Comparison of ENCODE assay signal across 1 cellular context in the genomic region with DNA sequence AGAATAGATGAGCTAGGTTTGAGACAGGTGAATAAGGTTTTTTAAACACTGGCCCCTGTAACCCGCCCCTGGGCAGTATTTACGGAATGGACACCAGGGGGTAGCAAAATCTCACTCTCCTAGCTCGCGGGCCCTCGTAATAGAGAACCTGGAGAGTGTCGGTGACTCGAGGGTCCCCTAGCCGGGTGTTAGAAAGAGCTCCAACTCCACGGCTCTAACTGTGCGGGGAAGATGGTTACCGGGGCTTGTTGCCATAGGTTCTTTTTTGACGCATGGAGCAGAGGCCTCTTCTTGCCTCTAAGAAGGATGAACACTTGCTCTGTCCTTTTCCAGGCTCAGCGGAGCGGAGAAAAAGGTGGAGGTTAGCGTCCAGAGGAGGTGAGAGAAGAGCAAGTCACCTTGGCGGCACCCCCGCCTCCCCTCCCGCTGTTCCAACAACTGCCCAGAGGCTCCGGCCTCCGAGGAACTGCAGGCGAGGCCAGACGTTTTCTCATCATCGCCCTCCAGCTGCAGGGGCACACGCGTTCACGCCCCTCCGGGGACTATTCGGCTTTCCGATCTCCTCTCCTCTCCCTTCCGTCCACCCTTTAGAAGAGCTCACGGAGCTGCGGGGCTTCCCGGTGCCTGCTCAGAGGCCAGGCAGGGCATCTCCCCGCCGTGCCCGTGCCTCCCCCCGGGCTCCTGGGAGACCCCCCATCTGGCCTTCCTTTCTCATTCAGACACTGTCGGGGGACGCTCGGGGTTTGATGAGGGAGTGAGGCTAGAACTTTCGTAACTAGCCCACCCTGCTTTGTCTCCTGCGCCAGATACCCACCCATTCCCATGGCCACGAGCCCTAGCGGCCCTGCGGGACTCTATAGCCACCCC.
TF ChIP-seq lines count a peak whose summit lies in the region.

No MANE protein-coding gene starts in this region.

TF ChIP-seq in HepG2, 621 proteins besides CTCF, POLR2A, EP300 and RAD21 (continued from another document and continues in another):
- no peak for TF ChIP-seq LBX2 (CRISPR knock-in tag; IDR thresholded peaks at IDR 0.05; ENCODE audit: borderline replicate concordance)
- no peak for TF ChIP-seq ZHX1 (CRISPR knock-in tag; IDR thresholded peaks at IDR 0.05; ENCODE audit: low read depth)
- no peak for TF ChIP-seq HNF4G (IDR thresholded peaks at IDR 0.05; ENCODE audit: borderline replicate concordance, low read depth, low read length)
- no peak for TF ChIP-seq HNF4G (CRISPR knock-in tag; IDR thresholded peaks at IDR 0.05; ENCODE audit: borderline replicate concordance, low read depth)
- TF ChIP-seq DNMT1 (CRISPR knock-in tag; IDR thresholded peaks at IDR 0.05), result no peak
- no peak for TF ChIP-seq ZNF335 (CRISPR knock-in tag; IDR thresholded peaks at IDR 0.05)
- TF ChIP-seq ZNF280D (CRISPR knock-in tag; IDR thresholded peaks at IDR 0.05), result no peak; the same call in 1 of the 2 replicates
- TF ChIP-seq NR2C2 (CRISPR knock-in tag; IDR thresholded peaks at IDR 0.05; ENCODE audit: borderline replicate concordance), result no peak
- TF ChIP-seq, protein P1, sequence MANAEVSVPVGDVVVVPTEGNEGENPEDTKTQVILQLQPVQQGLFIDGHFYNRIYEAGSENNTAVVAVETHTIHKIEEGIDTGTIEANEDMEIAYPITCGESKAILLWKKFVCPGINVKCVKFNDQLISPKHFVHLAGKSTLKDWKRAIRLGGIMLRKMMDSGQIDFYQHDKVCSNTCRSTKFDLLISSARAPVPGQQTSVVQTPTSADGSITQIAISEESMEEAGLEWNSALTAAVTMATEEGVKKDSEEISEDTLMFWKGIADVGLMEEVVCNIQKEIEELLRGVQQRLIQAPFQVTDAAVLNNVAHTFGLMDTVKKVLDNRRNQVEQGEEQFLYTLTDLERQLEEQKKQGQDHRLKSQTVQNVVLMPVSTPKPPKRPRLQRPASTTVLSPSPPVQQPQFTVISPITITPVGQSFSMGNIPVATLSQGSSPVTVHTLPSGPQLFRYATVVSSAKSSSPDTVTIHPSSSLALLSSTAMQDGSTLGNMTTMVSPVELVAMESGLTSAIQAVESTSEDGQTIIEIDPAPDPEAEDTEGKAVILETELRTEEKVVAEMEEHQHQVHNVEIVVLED (CRISPR knock-in tag; IDR thresholded peaks at IDR 0.05; ENCODE audit: borderline replicate concordance), result peak; percentile 47; the same call in 1 of the 2 replicates
- peak; percentile 45; the same call in 1 of the 2 replicates for TF ChIP-seq ZNF598 (CRISPR knock-in tag; IDR thresholded peaks at IDR 0.05; ENCODE audit: borderline replicate concordance)
- TF ChIP-seq ZNF441 (CRISPR knock-in tag; IDR thresholded peaks at IDR 0.05; ENCODE audit: borderline replicate concordance), result no peak
- TF ChIP-seq KDM2A (CRISPR knock-in tag; IDR thresholded peaks at IDR 0.05; ENCODE audit: borderline replicate concordance, low read depth), result peak; percentile 43; the same call in 1 of the 2 replicates
- TF ChIP-seq STAT6 (CRISPR knock-in tag; IDR thresholded peaks at IDR 0.05; ENCODE audit: borderline replicate concordance), result no peak
- TF ChIP-seq KDM1A (CRISPR knock-in tag; IDR thresholded peaks at IDR 0.05), result no peak
- TF ChIP-seq ZNF354B (CRISPR knock-in tag; IDR thresholded peaks at IDR 0.05), result no peak
- TF ChIP-seq HMG20B (CRISPR knock-in tag; conservative IDR thresholded peaks at IDR 0.05), result no peak
- no peak for TF ChIP-seq HIVEP1 (CRISPR knock-in tag; IDR thresholded peaks at IDR 0.05)
- TF ChIP-seq SIN3A (IDR thresholded peaks at IDR 0.05; ENCODE audit: borderline replicate concordance, low read depth, low read length), result 0 out of 2 replicates have a peak, but pooled peaks have one; percentile 4
- no peak for TF ChIP-seq SP2 (CRISPR knock-in tag; IDR thresholded peaks at IDR 0.05)
- TF ChIP-seq KMT2A (CRISPR knock-in tag; IDR thresholded peaks at IDR 0.05), result 0 out of 2 replicates have a peak, but pooled peaks have one; percentile 55
- TF ChIP-seq ZNF33B (CRISPR knock-in tag; IDR thresholded peaks at IDR 0.05), result peak; percentile 71; the same call in 1 of the 2 replicates
- TF ChIP-seq SUZ12 (IDR thresholded peaks at IDR 0.05; ENCODE audit: low read depth, low read length), result no peak
- TF ChIP-seq TAF1 (CRISPR knock-in tag; IDR thresholded peaks at IDR 0.05), result 0 out of 2 replicates have a peak, but pooled peaks have one; percentile 22
- no peak for TF ChIP-seq GATA4 (IDR thresholded peaks at IDR 0.05; ENCODE audit: borderline replicate concordance, low read depth)
- TF ChIP-seq STAT5B (CRISPR knock-in tag; IDR thresholded peaks at IDR 0.05), result no peak
- TF ChIP-seq MTA3 (CRISPR knock-in tag; IDR thresholded peaks at IDR 0.05), result no peak
- TF ChIP-seq RARA (CRISPR knock-in tag; IDR thresholded peaks at IDR 0.05), result peak; percentile 28; the same call in 1 of the 2 replicates
- no peak for TF ChIP-seq ZNF672 (CRISPR knock-in tag; IDR thresholded peaks at IDR 0.05)
- TF ChIP-seq, protein P2, sequence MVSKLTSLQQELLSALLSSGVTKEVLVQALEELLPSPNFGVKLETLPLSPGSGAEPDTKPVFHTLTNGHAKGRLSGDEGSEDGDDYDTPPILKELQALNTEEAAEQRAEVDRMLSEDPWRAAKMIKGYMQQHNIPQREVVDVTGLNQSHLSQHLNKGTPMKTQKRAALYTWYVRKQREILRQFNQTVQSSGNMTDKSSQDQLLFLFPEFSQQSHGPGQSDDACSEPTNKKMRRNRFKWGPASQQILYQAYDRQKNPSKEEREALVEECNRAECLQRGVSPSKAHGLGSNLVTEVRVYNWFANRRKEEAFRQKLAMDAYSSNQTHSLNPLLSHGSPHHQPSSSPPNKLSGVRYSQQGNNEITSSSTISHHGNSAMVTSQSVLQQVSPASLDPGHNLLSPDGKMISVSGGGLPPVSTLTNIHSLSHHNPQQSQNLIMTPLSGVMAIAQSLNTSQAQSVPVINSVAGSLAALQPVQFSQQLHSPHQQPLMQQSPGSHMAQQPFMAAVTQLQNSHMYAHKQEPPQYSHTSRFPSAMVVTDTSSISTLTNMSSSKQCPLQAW (CRISPR knock-in tag; IDR thresholded peaks at IDR 0.05), result no peak; the same call in 1 of the 2 replicates
- TF ChIP-seq SMAD1 (CRISPR knock-in tag; IDR thresholded peaks at IDR 0.05; ENCODE audit: borderline replicate concordance, low read depth), result peak; percentile 78; the same call in 1 of the 2 replicates
- TF ChIP-seq, protein P3, sequence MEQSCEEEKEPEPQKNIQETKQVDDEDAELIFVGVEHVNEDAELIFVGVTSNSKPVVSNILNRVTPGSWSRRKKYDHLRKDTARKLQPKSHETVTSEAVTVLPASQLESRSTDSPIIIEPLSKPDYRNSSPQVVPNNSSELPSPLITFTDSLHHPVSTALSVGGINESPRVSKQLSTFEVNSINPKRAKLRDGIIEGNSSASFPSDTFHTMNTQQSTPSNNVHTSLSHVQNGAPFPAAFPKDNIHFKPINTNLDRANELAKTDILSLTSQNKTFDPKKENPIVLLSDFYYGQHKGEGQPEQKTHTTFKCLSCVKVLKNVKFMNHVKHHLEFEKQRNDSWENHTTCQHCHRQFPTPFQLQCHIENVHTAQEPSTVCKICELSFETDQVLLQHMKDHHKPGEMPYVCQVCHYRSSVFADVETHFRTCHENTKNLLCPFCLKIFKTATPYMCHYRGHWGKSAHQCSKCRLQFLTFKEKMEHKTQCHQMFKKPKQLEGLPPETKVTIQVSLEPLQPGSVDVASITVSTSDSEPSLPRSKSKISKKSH (CRISPR knock-in tag; IDR thresholded peaks at IDR 0.05; ENCODE audit: borderline replicate concordance), result no peak
- no peak for TF ChIP-seq ZNF326 (CRISPR knock-in tag; IDR thresholded peaks at IDR 0.05; ENCODE audit: borderline replicate concordance)
- TF ChIP-seq ZNF496 (CRISPR knock-in tag; IDR thresholded peaks at IDR 0.05; ENCODE audit: insufficient replicate concordance), result no peak
- peak; percentile 45; the same call in 1 of the 2 replicates for TF ChIP-seq KAT8 (CRISPR knock-in tag; IDR thresholded peaks at IDR 0.05)
- peak; percentile 41; the same call in 1 of the 2 replicates for TF ChIP-seq IKZF5 (CRISPR knock-in tag; IDR thresholded peaks at IDR 0.05)
- no peak for TF ChIP-seq THRA (CRISPR knock-in tag; IDR thresholded peaks at IDR 0.05; ENCODE audit: borderline replicate concordance)
- no peak for TF ChIP-seq JUND (CRISPR knock-in tag; IDR thresholded peaks at IDR 0.05)
- no peak for TF ChIP-seq ADNP (CRISPR knock-in tag; IDR thresholded peaks at IDR 0.05)
- TF ChIP-seq ZNF558 (CRISPR knock-in tag; IDR thresholded peaks at IDR 0.05; ENCODE audit: borderline replicate concordance), result no peak
